Comparison of ENCODE assay signal across 8 cellular contexts in the genomic region with DNA sequence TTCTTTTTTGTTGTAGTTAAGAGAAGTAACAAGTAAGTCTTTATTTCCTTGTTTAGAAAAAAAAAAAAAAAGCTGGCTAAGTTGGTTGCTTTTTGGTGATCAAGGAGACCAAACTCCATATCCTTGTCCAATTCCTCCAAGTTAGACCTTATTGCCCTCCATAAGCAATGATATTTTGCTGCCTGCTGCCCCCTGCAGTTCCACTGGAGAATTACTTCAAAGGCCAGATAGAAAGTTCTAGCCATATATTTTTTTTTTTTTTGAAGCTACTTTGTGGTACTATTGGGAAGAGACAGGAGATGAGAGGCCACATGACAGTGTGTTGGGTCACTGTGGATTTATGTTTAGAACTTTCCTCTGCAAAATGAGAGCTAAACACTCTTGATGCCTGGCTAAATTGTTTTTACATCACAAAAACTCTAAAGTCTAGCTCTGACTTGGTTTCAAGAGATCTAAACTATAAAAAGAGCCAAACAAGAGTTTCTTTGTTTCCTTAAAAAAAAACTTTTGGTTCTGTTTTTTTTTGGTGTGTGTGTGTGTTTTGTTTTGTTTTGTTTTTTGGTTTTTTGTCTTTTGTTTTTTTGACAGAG.
DNase-seq lines count a peak whose midpoint lies in the region; ATAC-seq and TF ChIP-seq lines count a peak whose summit lies in the region.

No MANE protein-coding gene starts in this region.

- peaks cover 4% of the 10 kb centered on the region for H3K27me3 Mint-ChIP-seq in glutamatergic neuron (ENCODE audit: unreplicated experiment)

- no peak overlapping the region for H3K4me3 Mint-ChIP-seq in glutamatergic neuron (ENCODE audit: unreplicated experiment)

- no peak overlapping the region for H3K27ac Mint-ChIP-seq in glutamatergic neuron (ENCODE audit: unreplicated experiment)

- H3K4me1 Mint-ChIP-seq in glutamatergic neuron (ENCODE audit: low read depth, unreplicated experiment) = peaks cover 3% of the 10 kb centered on the region

- intact Hi-C loops in Right ventricle myocardium superior (cut with DNase I) (no loop called here), cardiac septum (cut with DNase I) (no loop called here)

- peak; percentile 19 for ATAC-seq in Right ventricle myocardium superior (ENCODE audit: poor library complexity)

- TF ChIP-seq CTCF in glutamatergic neuron (IDR thresholded peaks at IDR 0.05; ENCODE audit: partially characterized antibody, unreplicated experiment) = peak; percentile 78

- DNase-seq in Right ventricle myocardium superior (peak; percentile 39), cardiac septum (ENCODE audit: low spot score) (no peak), NCI-H446 treated with DMSO at 0.1 percent for 48 hours (lab: John Stamatoyannopoulos, UW) (peak; percentile 11), activated T-cell treated with anti-CD3 and anti-CD28 coated beads for 48 hours (ENCODE audit: low read depth) (peak; percentile 39), glutamatergic neuron (peak; percentile 73), putamen (ENCODE audit: low spot score) (no peak), ecto neural progenitor cell (ENCODE audit: low spot score) (no peak)
- DNase-seq in stimulated activated CD4-positive, alpha-beta T cell treated with anti-CD3 and anti-CD28 coated beads, Interleukin-12 subunit alpha, Interleukin-12 subunit beta, amount 100 ng/mL, for 4 hours = peak; percentile 15

- H3K36me3 Mint-ChIP-seq in glutamatergic neuron (ENCODE audit: unreplicated experiment) = no peaks in the 10 kb centered on the region

- H3K9me3 Mint-ChIP-seq in glutamatergic neuron (ENCODE audit: unreplicated experiment) = peaks cover 2% of the 10 kb centered on the region

Comparison
In these comparisons a context has a peak if more than half of its experiments do, and no peak if none do; other contexts are left out.
1. DNase-seq: peak in Right ventricle myocardium superior (single experiment), NCI-H446 treated with DMSO at 0.1 percent for 48 hours (single experiment), activated T-cell treated with anti-CD3 and anti-CD28 coated beads for 48 hours (single experiment), glutamatergic neuron (single experiment) and stimulated activated CD4-positive, alpha-beta T cell treated with anti-CD3 and anti-CD28 coated beads, Interleukin-12 subunit alpha, Interleukin-12 subunit beta, amount 100 ng/mL, for 4 hours (single experiment); none in cardiac septum (single experiment), putamen (single experiment) and ecto neural progenitor cell (single experiment).